ENCODE assay signal across 1 cellular context in genomic region chr6:119267506-119267905, GRCh38.
TF ChIP-seq lines count a peak whose summit lies in the region.

No MANE protein-coding gene starts in this region.

TF ChIP-seq in GM12878, 131 proteins besides CTCF, POLR2A, EP300 and RAD21 (continued from another document):
- TF ChIP-seq SKIL (IDR thresholded peaks at IDR 0.05; ENCODE audit: low read depth, poor library complexity, severe bottlenecking), result no peak
- no peak for TF ChIP-seq IRF4 (IDR thresholded peaks at IDR 0.05; ENCODE audit: low read depth, low read length)
- no peak for TF ChIP-seq SMAD1 (IDR thresholded peaks at IDR 0.05; ENCODE audit: low read depth, partially characterized antibody)
- TF ChIP-seq IRF5 (IDR thresholded peaks at IDR 0.05; ENCODE audit: borderline replicate concordance), result no peak
- no peak for TF ChIP-seq ETV6 (conservative IDR thresholded peaks at IDR 0.05 in 1 of 2, IDR thresholded peaks at IDR 0.05 in 1 of 2; ENCODE audit: borderline replicate concordance in 1 of 2, low read depth in 1 of 2)
- no peak for TF ChIP-seq RBBP5 (conservative IDR thresholded peaks at IDR 0.05)
- TF ChIP-seq SREBF2 (IDR thresholded peaks at IDR 0.05; ENCODE audit: low read length), result no peak
- TF ChIP-seq POLR2AphosphoS5 (IDR thresholded peaks at IDR 0.05; ENCODE audit: low read length), result no peak
- TF ChIP-seq ZNF217 (IDR thresholded peaks at IDR 0.05), result no peak
- no peak for TF ChIP-seq TBL1XR1 (IDR thresholded peaks at IDR 0.05; ENCODE audit: low read depth, low read length)
- TF ChIP-seq ZNF384 (IDR thresholded peaks at IDR 0.05; ENCODE audit: borderline replicate concordance, low read depth, low read length), result no peak
- no peak for TF ChIP-seq BRCA1 (IDR thresholded peaks at IDR 0.05; ENCODE audit: low read depth, low read length)
- no peak for TF ChIP-seq SMARCA5 (IDR thresholded peaks at IDR 0.05)
- no peak for TF ChIP-seq NRF1 (conservative IDR thresholded peaks at IDR 0.05; ENCODE audit: low read depth, low read length)
